Comparison of ENCODE assay signal across 9 cellular contexts in genomic region chr1:89844236-89844807, GRCh38. TPM values are rescaled to one million over a fixed set of nuclear protein-coding genes. Genes with fewer than 3 reads are reported as not detected.
DNase-seq lines count a peak whose midpoint lies in the region; ATAC-seq, FAIRE-seq and TF ChIP-seq lines count a peak whose summit lies in the region.
"Had no signal": no experiment of that assay in that cellular context is flagged by ENCODE, and none has a peak within 500 bp of the region (broad histone marks: within the 10 kb centered on the region; RNA-seq: fewer than 3 reads in every experiment).

No MANE protein-coding gene starts in this region.

- H3K4me3 ChIP-seq in right atrium auricular region = peak overlapping the region; percentile 58 to 73
- H3K4me3 ChIP-seq in lower lobe of right lung = peak overlapping the region; percentile 73

- no peaks in the 10 kb centered on the region for H3K27me3 Mint-ChIP-seq in activated naive CD4-positive, alpha-beta T cell treated with anti-CD3 and anti-CD28 coated beads, Interleukin-2, amount 50 U/mL, for 24 hours
- H3K27me3 Mint-ChIP-seq in stimulated activated naive CD8-positive, alpha-beta T cell treated with anti-CD3 and anti-CD28 coated beads, Interleukin-15, amount 100 ng/mL, for 72 hours = no peaks in the 10 kb centered on the region

- TF ChIP-seq CTCF in right atrium auricular region (IDR thresholded peaks at IDR 0.05) = no peak
- no peak for TF ChIP-seq CTCF in lower lobe of right lung (IDR thresholded peaks at IDR 0.05)

- DNase-seq in right atrium auricular region (ENCODE audit: low spot score) (no peak), cardiac septum (ENCODE audit: low spot score) (no peak), lower lobe of right lung (no peak), NCI-H1694 treated with DMSO at 0.1 percent for 48 hours (lab: John Stamatoyannopoulos, UW) (no peak), RCC 7860 (ENCODE audit: low spot score) (no peak)
- DNase-seq in stimulated activated naive CD8-positive, alpha-beta T cell treated with anti-CD3 and anti-CD28 coated beads, Interleukin-15, amount 100 ng/mL, for 72 hours = peak; percentile 20 to 37

- peaks cover 20% of the 10 kb centered on the region for H3K36me3 Mint-ChIP-seq in activated naive CD4-positive, alpha-beta T cell treated with anti-CD3 and anti-CD28 coated beads, Interleukin-2, amount 50 U/mL, for 24 hours

- no peaks in the 10 kb centered on the region for H3K9me3 Mint-ChIP-seq in activated naive CD4-positive, alpha-beta T cell treated with anti-CD3 and anti-CD28 coated beads, Interleukin-2, amount 50 U/mL, for 24 hours
- no peaks in the 10 kb centered on the region for H3K9me3 Mint-ChIP-seq in stimulated activated naive CD8-positive, alpha-beta T cell treated with anti-CD3 and anti-CD28 coated beads, Interleukin-15, amount 100 ng/mL, for 72 hours

- H3K27ac ChIP-seq in right atrium auricular region = peak overlapping the region; percentile 49 to 70
- no peak overlapping the region for H3K27ac ChIP-seq in lower lobe of right lung
- H3K27ac ChIP-seq: cardiac muscle cell had no signal

- ATAC-seq in lower lobe of right lung = no peak
- peak; percentile 26 for ATAC-seq in stimulated activated naive CD8-positive, alpha-beta T cell treated with anti-CD3 and anti-CD28 coated beads, Interleukin-15, amount 100 ng/mL, for 72 hours
- no peak for ATAC-seq in HG03378 (IDR thresholded peaks at IDR 0.05; ENCODE audit: unreplicated experiment)

- peaks cover 0 to 18% of the 10 kb centered on the region in 2 donors for H3K4me1 ChIP-seq in right atrium auricular region
- H3K4me1 ChIP-seq in lower lobe of right lung = peaks cover 14% of the 10 kb centered on the region

- FAIRE-seq in RCC 7860 (lab: Jason Lieb, UNC) = no peak

- peaks cover 58% of the 10 kb centered on the region for H3K4me1 Mint-ChIP-seq in activated naive CD4-positive, alpha-beta T cell treated with anti-CD3 and anti-CD28 coated beads, Interleukin-2, amount 50 U/mL, for 24 hours
- H3K4me1 Mint-ChIP-seq in stimulated activated naive CD8-positive, alpha-beta T cell treated with anti-CD3 and anti-CD28 coated beads, Interleukin-15, amount 100 ng/mL, for 72 hours = peaks cover 71% of the 10 kb centered on the region

- peak overlapping the region; percentile 98 for H3K27ac Mint-ChIP-seq in activated naive CD4-positive, alpha-beta T cell treated with anti-CD3 and anti-CD28 coated beads, Interleukin-2, amount 50 U/mL, for 24 hours
- peak overlapping the region; percentile 95 to 98 for H3K27ac Mint-ChIP-seq in stimulated activated naive CD8-positive, alpha-beta T cell treated with anti-CD3 and anti-CD28 coated beads, Interleukin-15, amount 100 ng/mL, for 72 hours

- H3K36me3 ChIP-seq in right atrium auricular region (no peaks in the 10 kb centered on the region), lower lobe of right lung (no peaks in the 10 kb centered on the region)

- H3K27me3 ChIP-seq in right atrium auricular region = no peaks in the 10 kb centered on the region
- H3K27me3 ChIP-seq in lower lobe of right lung (ENCODE audit: low read depth) = no peaks in the 10 kb centered on the region
- H3K27me3 ChIP-seq: cardiac muscle cell had no signal

- H3K9me3 ChIP-seq in right atrium auricular region (no peaks in the 10 kb centered on the region), lower lobe of right lung (no peaks in the 10 kb centered on the region)

- peak overlapping the region; percentile 95 for H3K4me3 Mint-ChIP-seq in activated naive CD4-positive, alpha-beta T cell treated with anti-CD3 and anti-CD28 coated beads, Interleukin-2, amount 50 U/mL, for 24 hours
- H3K4me3 Mint-ChIP-seq in stimulated activated naive CD8-positive, alpha-beta T cell treated with anti-CD3 and anti-CD28 coated beads, Interleukin-15, amount 100 ng/mL, for 72 hours = peak overlapping the region; percentile 94 to 98

- intact Hi-C loops in cardiac septum (cut with DNase I) = loop anchor here (5.0 kb wide), 2 partner anchors 63 to 143 kb away; no protein-coding TSS in a partner anchor
- intact Hi-C loops in lower lobe of right lung (cut with DNase I) = no loop called here

RNA-seq across cellular contexts. Expression of gene LRRC8D, which starts 23.5 kb away (rescaled TPM):
- total RNA-seq in right atrium auricular region = 10 to 100 TPM in 1 of 2 donors, 1 to 10 TPM in 1; 9.0 to 10.9 TPM
- 3.4 TPM for total RNA-seq in cardiac septum
- total RNA-seq in lower lobe of right lung = 22.2 TPM

Comparison
In these comparisons a context has a peak if more than half of its experiments do, and no peak if none do; other contexts are left out.
1. DNase-seq: peak in stimulated activated naive CD8-positive, alpha-beta T cell treated with anti-CD3 and anti-CD28 coated beads, Interleukin-15, amount 100 ng/mL, for 72 hours (2 of 2); none in right atrium auricular region (single experiment), cardiac septum (single experiment), lower lobe of right lung (single experiment), NCI-H1694 treated with DMSO at 0.1 percent for 48 hours (single experiment) and RCC 7860 (single experiment).